8 cellular contexts compared by ENCODE assay signal in genomic region chr14:77181603-77182437, GRCh38. TPM values are rescaled to one million over a fixed set of nuclear protein-coding genes. Genes with fewer than 3 reads are reported as not detected.
A peak's percentile ranks its signal among the peaks of the same experiment; 100 is the strongest.
DNase-seq lines count a peak whose midpoint lies in the region; ATAC-seq, FAIRE-seq and TF ChIP-seq lines count a peak whose summit lies in the region.

TMEM63C (plus strand) TSS chr14:77181798; CDS start chr14:77218814, 37,016 bp downstream.

- no peak within 1 kb of the TSS for H3K27ac ChIP-seq in subcutaneous abdominal adipose tissue (ENCODE audit: low read depth, low read length)

- H3K4me3 Mint-ChIP-seq in endothelial cell (ENCODE audit: unreplicated experiment), result peak within 1 kb of the TSS; percentile 59
- peak within 1 kb of the TSS; percentile 71 to 89 (median 81) for H3K4me3 Mint-ChIP-seq in naive thymus-derived CD8-positive, alpha-beta T cell

- H3K9me3 ChIP-seq in subcutaneous abdominal adipose tissue (ENCODE audit: control insufficient read depth in 5 of 5, low read length in 5 of 5), result no peaks in the 10 kb centered on the region

- H3K27ac Mint-ChIP-seq in endothelial cell (ENCODE audit: unreplicated experiment), result no peak within 1 kb of the TSS
- peak within 1 kb of the TSS in 4 of 10 donors; percentile 8 to 72 (median 37) for H3K27ac Mint-ChIP-seq in naive thymus-derived CD8-positive, alpha-beta T cell

- TF ChIP-seq POLR2A in GM12891 (IDR thresholded peaks at IDR 0.05; ENCODE audit: low read depth, low read length), result no peak

- H3K36me3 ChIP-seq in subcutaneous abdominal adipose tissue (ENCODE audit: control insufficient read depth in 5 of 5, insufficient read depth in 5 of 5, low read length in 5 of 5), result no peaks in the 10 kb centered on the region

- FAIRE-seq in GM12891 (lab: Jason Lieb, UNC), result peak; percentile 85

- peaks cover 16 to 51% (median 43%) of the 10 kb centered on the region in 5 donors for H3K27me3 ChIP-seq in subcutaneous abdominal adipose tissue (ENCODE audit: control insufficient read depth in 5 of 5, insufficient read depth in 4 of 5, low read length in 5 of 5)

- H3K4me1 ChIP-seq in subcutaneous abdominal adipose tissue (ENCODE audit: control insufficient read depth in 5 of 5, insufficient read depth in 5 of 5, low read length in 5 of 5), result peaks cover 0 to 11% (median 9%) of the 10 kb centered on the region in 5 donors

- H3K9me3 Mint-ChIP-seq in endothelial cell (ENCODE audit: unreplicated experiment), result no peaks in the 10 kb centered on the region
- no peaks in the 10 kb centered on the region for H3K9me3 Mint-ChIP-seq in naive thymus-derived CD8-positive, alpha-beta T cell

- peak within 1 kb of the TSS in 3 of 5 donors; percentile 17 to 38 (median 25) for H3K4me3 ChIP-seq in subcutaneous abdominal adipose tissue (ENCODE audit: low read depth in 1 of 5, low read length in 5 of 5)

- peak; percentile 52 for ATAC-seq in HG03460 (IDR thresholded peaks at IDR 0.05; ENCODE audit: unreplicated experiment)
- ATAC-seq in naive thymus-derived CD8-positive, alpha-beta T cell, result peak; percentile 84 to 86
- ATAC-seq in GM18873 (IDR thresholded peaks at IDR 0.05; ENCODE audit: low FRiP score, unreplicated experiment), result no peak

- POLR2A ChIA-PET in naive thymus-derived CD8-positive, alpha-beta T cell (lab: Charles Lee), result no interaction called here

- no peak for TF ChIP-seq CTCF in endothelial cell (IDR thresholded peaks at IDR 0.05; ENCODE audit: unreplicated experiment)

- peaks cover 28% of the 10 kb centered on the region for H3K4me1 Mint-ChIP-seq in endothelial cell (ENCODE audit: unreplicated experiment)
- peaks cover 4 to 20% (median 11%) of the 10 kb centered on the region in 4 donors for H3K4me1 Mint-ChIP-seq in naive thymus-derived CD8-positive, alpha-beta T cell

- peak; percentile 64 for DNase-seq in GM12891 (ENCODE audit: insufficient read length, low spot score)
- peak; percentile 99 for DNase-seq in NCI-H69 (lab: John Stamatoyannopoulos, UW)
- peak; percentile 9 to 25 for DNase-seq in activated CD8-positive, alpha-beta memory T cell treated with anti-CD3 and anti-CD28 coated beads for 4 hours (ENCODE audit: low read depth in 2 of 2)
- peak; percentile 64 for DNase-seq in endothelial cell (ENCODE audit: low spot score)
- peak; percentile 23 to 68 (median 38) for DNase-seq in naive thymus-derived CD8-positive, alpha-beta T cell

- peaks cover 5% of the 10 kb centered on the region for H3K36me3 Mint-ChIP-seq in endothelial cell (ENCODE audit: low read depth, unreplicated experiment)
- no peaks in the 10 kb centered on the region for H3K36me3 Mint-ChIP-seq in naive thymus-derived CD8-positive, alpha-beta T cell

- H3K9ac ChIP-seq in subcutaneous abdominal adipose tissue (ENCODE audit: low read length in 5 of 5), result no peak within 1 kb of the TSS

- peaks cover 3% of the 10 kb centered on the region for H3K27me3 Mint-ChIP-seq in endothelial cell (ENCODE audit: unreplicated experiment)
- peaks cover 9 to 60% (median 17%) of the 10 kb centered on the region in 5 donors for H3K27me3 Mint-ChIP-seq in naive thymus-derived CD8-positive, alpha-beta T cell

TF ChIP-seq in GM12891, 5 proteins besides CTCF, POLR2A, EP300 and RAD21:
- TF ChIP-seq PAX5 (IDR thresholded peaks at IDR 0.05; ENCODE audit: insufficient read depth, low read length, severe bottlenecking) (no peak), TAF1 (IDR thresholded peaks at IDR 0.05; ENCODE audit: low read depth, low read length) (no peak), SPI1 (IDR thresholded peaks at IDR 0.05; ENCODE audit: low read depth, low read length) (no peak), POU2F2 (IDR thresholded peaks at IDR 0.05; ENCODE audit: low read depth, low read length) (no peak), POLR2AphosphoS5 (IDR thresholded peaks at IDR 0.05; ENCODE audit: low read depth, low read length) (no peak)

RNA-seq across cellular contexts. Expression of gene TMEM63C, which starts in this region (rescaled TPM):
- 0.04 TPM for polyA plus RNA-seq in GM12891 (2012; ENCODE audit: low read depth, missing spikeins)
- 6.6 TPM for total RNA-seq in endothelial cell (ENCODE audit: unreplicated experiment)
- under 1 TPM; 0.66 to 0.83 TPM for total RNA-seq in naive thymus-derived CD8-positive, alpha-beta T cell
- polyA plus RNA-seq in naive thymus-derived CD8-positive, alpha-beta T cell, result under 1 TPM in 2 of 3 donors, not detected in 1; 0.02 to 0.83 TPM

Comparison
In these comparisons a context has a peak if more than half of its experiments do, and no peak if none do; other contexts are left out.
1. Peak in DNase-seq and ATAC-seq in naive thymus-derived CD8-positive, alpha-beta T cell; RNA of the gene not detected or under 1 TPM.
2. DNase-seq: peak in every context shown above with its lines; median percentile 99 in NCI-H69; 64 in GM12891; 64 in endothelial cell; 38 in naive thymus-derived CD8-positive, alpha-beta T cell; 17 in activated CD8-positive, alpha-beta memory T cell treated with anti-CD3 and anti-CD28 coated beads for 4 hours.